ENCODE assay signal across 8 cellular contexts in genomic region chr11:129331871-129332274, GRCh38. TPM values are rescaled to one million over a fixed set of nuclear protein-coding genes. Genes with fewer than 3 reads are reported as not detected.
DNase-seq lines count a peak whose midpoint lies in the region; ATAC-seq and TF ChIP-seq lines count a peak whose summit lies in the region.

No MANE protein-coding gene starts in this region.

- no peak overlapping the region for H3K4me3 ChIP-seq in A673 (ENCODE audit: low read depth, low read length, poor library complexity, severe bottlenecking)

- intact Hi-C loops in A673 (cut with micrococcal nuclease; ENCODE audit: unreplicated experiment): loop anchor here (1.0 to 10.0 kb wide), 4 partner anchors 101 to 445 kb away; no protein-coding TSS in a partner anchor

- no TSS peak for BruUV-seq in A673 (replicated peaks; lab: Mats Ljungman, UMichigan)

- no peaks in the 10 kb centered on the region for H3K36me3 ChIP-seq in A673 (ENCODE audit: insufficient read depth, low read length, poor library complexity, severe bottlenecking)

- no peaks in the 10 kb centered on the region for H3K27me3 Mint-ChIP-seq in chondrocyte (ENCODE audit: low read depth)

- DNase-seq in A673 (ENCODE audit: low spot score) (peak; percentile 91), NCI-H226 (peak; percentile 66), chondrocyte (ENCODE audit: low spot score) (no peak), left kidney (ENCODE audit: low read depth, low spot score) (peak; percentile 89)
- peak; percentile 48 for DNase-seq in activated CD4-positive, alpha-beta T cell treated with anti-CD3 and anti-CD28 coated beads for 1 hour
- peak; percentile 64 to 65 for DNase-seq in stimulated activated CD4-positive, alpha-beta T cell treated with anti-CD3 and anti-CD28 coated beads, Interleukin-2, amount 100 ng/mL, for 48 hours

- CTCF ChIA-PET in A673 (lab: Charles Lee): interaction anchor here (0.6 to 1.9 kb wide), 12 partner anchors 9 to 467 kb away, joined by 3 to 10 read pairs (median 3); no protein-coding TSS in a partner anchor

- no peaks in the 10 kb centered on the region for H3K36me3 Mint-ChIP-seq in chondrocyte (ENCODE audit: low read depth)

- no peaks in the 10 kb centered on the region for H3K9me3 ChIP-seq in A673 (ENCODE audit: low read depth, low read length, poor library complexity, severe bottlenecking)

- H3K27me3 ChIP-seq in A673 (replicated peaks; ENCODE audit: insufficient read depth, low read depth, low read length, poor library complexity): no peaks in the 10 kb centered on the region

- peaks cover 5% of the 10 kb centered on the region for H3K4me1 ChIP-seq in A673 (ENCODE audit: insufficient read depth, low read length, poor library complexity, severe bottlenecking)

- TF ChIP-seq CTCF in A673 (conservative IDR thresholded peaks at IDR 0.05; ENCODE audit: low read depth, low read length) (peak; percentile 99), chondrocyte (IDR thresholded peaks at IDR 0.05) (peak; percentile 99)

- H3K4me3 Mint-ChIP-seq in chondrocyte (ENCODE audit: unreplicated experiment): no peak overlapping the region

- no peak overlapping the region for H3K27ac Mint-ChIP-seq in chondrocyte (ENCODE audit: unreplicated experiment)

- no peak overlapping the region for H3K27ac ChIP-seq in A673 (ENCODE audit: low read depth, low read length, poor library complexity, severe bottlenecking)

- peaks cover 3% of the 10 kb centered on the region for H3K9me3 Mint-ChIP-seq in chondrocyte (ENCODE audit: low read depth)

- H3K4me1 Mint-ChIP-seq in chondrocyte (ENCODE audit: low read depth): peaks cover 6% of the 10 kb centered on the region

- ATAC-seq in GM18519 (IDR thresholded peaks at IDR 0.05; ENCODE audit: low FRiP score, unreplicated experiment): peak; percentile 82
- ATAC-seq in HG03103 (IDR thresholded peaks at IDR 0.05; ENCODE audit: low read depth, unreplicated experiment): peak; percentile 88

- POLR2A ChIA-PET in A673 (lab: Charles Lee; ENCODE audit: low non-redundant PET): no interaction called here

RNA-seq across cellular contexts. Expression of gene BARX2, which starts 43.8 kb away (rescaled TPM):
- total RNA-seq in A673 (2021): 36.4 and 43.0 TPM in 2 replicates
- total RNA-seq in chondrocyte: not detected in 3 replicates

Comparison
In these comparisons a context has a peak if more than half of its experiments do, and no peak if none do; other contexts are left out.
1. RNA of gene BARX2, which starts 43.8 kb away (total RNA-seq): 36.4 to 43.0 TPM in A673; not detected in chondrocyte; every median in the first group is over 10 times any median in the second.